16 cellular contexts compared by ENCODE assay signal in genomic region chr18:47420130-47420529, GRCh38.
A peak's percentile ranks its signal among the peaks of the same experiment; 100 is the strongest.
DNase-seq lines count a peak whose midpoint lies in the region; ATAC-seq and TF ChIP-seq lines count a peak whose summit lies in the region.
"Had no signal": no experiment of that assay in that cellular context is flagged by ENCODE, and none has a peak within 500 bp of the region (broad histone marks: within the 10 kb centered on the region; RNA-seq: fewer than 3 reads in every experiment).

No MANE protein-coding gene starts in this region.

- no peaks in the 10 kb centered on the region for H3K79me2 ChIP-seq in OCI-LY7 (ENCODE audit: insufficient read depth, low read depth, low read length)

- BruUV-seq in OCI-LY7 (replicated peaks; lab: Mats Ljungman, UMichigan), result no TSS peak

- H2AFZ ChIP-seq in OCI-LY7 (ENCODE audit: low read length), result peak overlapping the region; percentile 48; the same call in 1 of the 2 replicates

- no peaks in the 10 kb centered on the region for H3K9me3 ChIP-seq in OCI-LY7 (ENCODE audit: low read length)
- H3K9me3 ChIP-seq: ascending aorta, BE2C had no signal

- TF ChIP-seq CTCF in OCI-LY7 (conservative IDR thresholded peaks at IDR 0.05; ENCODE audit: low read length) (no peak), lower leg skin (IDR thresholded peaks at IDR 0.05) (no peak)

- H3K4me3 ChIP-seq in OCI-LY7 (ENCODE audit: low read depth, low read length, poor library complexity, severe bottlenecking) (peak overlapping the region; percentile 42), lower leg skin (ENCODE audit: low read depth, poor library complexity, severe bottlenecking) (no peak overlapping the region)
- H3K4me3 ChIP-seq: ascending aorta had no signal

- CTCF ChIA-PET in OCI-LY7 (lab: Charles Lee; ENCODE audit: unreplicated experiment), result no interaction called here

- TF ChIP-seq POLR2A in lower leg skin (IDR thresholded peaks at IDR 0.05), result no peak

- 59 to 66% methylated on average over 4 of the region's 4 CpGs for WGBS in lower leg skin, 2 donors

- intact Hi-C loops in OCI-LY7 (cut with micrococcal nuclease; ENCODE audit: unreplicated experiment), result no loop called here
- intact Hi-C loops in lower leg skin (cut with DNase I; ENCODE audit: low total_unique reads), result no loop called here

- no peaks in the 10 kb centered on the region for H3K36me3 ChIP-seq in OCI-LY7 (ENCODE audit: insufficient read depth, low read length)
- H3K36me3 ChIP-seq: ascending aorta, BE2C had no signal

- ATAC-seq in GM18511 (IDR thresholded peaks at IDR 0.05; ENCODE audit: unreplicated experiment) (peak; percentile 95), GM21528 (IDR thresholded peaks at IDR 0.05; ENCODE audit: low FRiP score, unreplicated experiment) (peak; percentile 79), HG03175 (IDR thresholded peaks at IDR 0.05; ENCODE audit: unreplicated experiment) (peak; percentile 71)
- ATAC-seq: stimulated activated naive CD8-positive, alpha-beta T cell treated with anti-CD3 and anti-CD28 coated beads, Interleukin-15, amount 100 ng/mL, for 72 hours had no signal

- H3K9me2 ChIP-seq in OCI-LY7 (ENCODE audit: insufficient read depth, low read length), result no peaks in the 10 kb centered on the region

- peak; percentile 70 for DNase-seq in OCI-LY7 (ENCODE audit: low spot score)
- no peak for DNase-seq in lower leg skin (ENCODE audit: low spot score in 2 of 2)
- no peak for DNase-seq in T-helper 2 cell
- DNase-seq in NCI-H2196 treated with DMSO at 0.1 percent for 48 hours (lab: John Stamatoyannopoulos, UW; ENCODE audit: unreplicated experiment), result no peak
- DNase-seq in stimulated activated CD4-positive, alpha-beta T cell treated with anti-CD3 and anti-CD28 coated beads, Interleukin-15, amount 100 ng/mL, for 24 hours, result no peak
- DNase-seq: BE2C; dermis blood vessel endothelial cell; IMR-90; islet precursor cell; NCI-H2171; stimulated activated CD4-positive, alpha-beta T cell treated with anti-CD3 and anti-CD28 coated beads, Interleukin-4, amount 100 ng/mL, for 4 hours; stimulated activated naive CD8-positive, alpha-beta T cell treated with anti-CD3 and anti-CD28 coated beads, Interleukin-15, amount 100 ng/mL, for 72 hours had no signal

- H3K4me2 ChIP-seq in OCI-LY7 (ENCODE audit: low read length), result peak overlapping the region; percentile 67

- peaks cover 33% of the 10 kb centered on the region for H3K4me1 ChIP-seq in OCI-LY7 (ENCODE audit: insufficient read depth, low read length, poor library complexity, severe bottlenecking)
- H3K4me1 ChIP-seq: ascending aorta, BE2C had no signal

- POLR2A ChIA-PET in OCI-LY7 (lab: Charles Lee), result interaction anchor here (0.7 kb wide), 1 partner anchor 45 kb away, joined by 3 read pairs; no protein-coding TSS in a partner anchor

- peak overlapping the region; percentile 37 for H3K27ac ChIP-seq in OCI-LY7 (ENCODE audit: low read depth, low read length, poor library complexity, severe bottlenecking)
- H3K27ac ChIP-seq: ascending aorta had no signal

- no peaks in the 10 kb centered on the region for H4K20me1 ChIP-seq in OCI-LY7 (ENCODE audit: insufficient read depth, low read length)
